ENCODE assay signal across 8 cellular contexts in genomic region chr19:48194041-48194871, GRCh38. TPM values are rescaled to one million over a fixed set of nuclear protein-coding genes. Genes with fewer than 3 reads are reported as not detected.
DNase-seq lines count a peak whose midpoint lies in the region; ATAC-seq and TF ChIP-seq lines count a peak whose summit lies in the region.

No MANE protein-coding gene starts in this region.

- in situ Hi-C loops in SK-MEL-5 (cut with HindIII; ENCODE audit: low pct_unique_long_range_greater_than_20kb, low sequenced_read_pairs): no loop called here

- TF ChIP-seq POLR2A in esophagus muscularis mucosa (IDR thresholded peaks at IDR 0.05; ENCODE audit: low read depth) (no peak), GM18505 (IDR thresholded peaks at IDR 0.05; ENCODE audit: borderline replicate concordance, extremely low read depth, insufficient read depth, insufficient read length) (no peak)

- H3K4me1 ChIP-seq in esophagus muscularis mucosa (peaks cover 8 to 13% (median 11%) of the 10 kb centered on the region in 4 donors), thoracic aorta (ENCODE audit: control insufficient read depth in 1 of 2, low read depth in 2 of 2) (no peaks in the 10 kb centered on the region)

- peaks cover 0 to 15% (median 11%) of the 10 kb centered on the region in 4 donors for H3K36me3 ChIP-seq in esophagus muscularis mucosa
- no peaks in the 10 kb centered on the region for H3K36me3 ChIP-seq in thoracic aorta

- ATAC-seq in thoracic aorta (ENCODE audit: insufficient number of reproducible peaks, low FRiP score, low read depth) (no peak), omental fat pad (ENCODE audit: low FRiP score) (no peak), GM18505 (IDR thresholded peaks at IDR 0.05; ENCODE audit: unreplicated experiment) (no peak)

- peak; percentile 14 for DNase-seq in activated naive CD4-positive, alpha-beta T cell treated with Interleukin-2 at 50 U/mL for 16 hours
- no peak for DNase-seq in activated naive CD4-positive, alpha-beta T cell (lab: John Stamatoyannopoulos, UW)
- DNase-seq in SK-MEL-5 (ENCODE audit: low read depth, low spot score) (peak; percentile 25), esophagus muscularis mucosa (ENCODE audit: extremely low spot score) (no peak), thoracic aorta (ENCODE audit: low spot score) (no peak), omental fat pad (ENCODE audit: low spot score) (no peak)
- no peak for DNase-seq in NK-92 treated with Interleukin-12 subunit alpha and Interleukin-12 subunit beta, amount 100 ng/mL, for 24 hours (lab: John Stamatoyannopoulos, UW)

- intact Hi-C loops in esophagus muscularis mucosa (cut with DNase I): no loop called here

- no peak overlapping the region for H3K27ac ChIP-seq in esophagus muscularis mucosa (replicated peaks in 1 of 4)
- H3K27ac ChIP-seq in thoracic aorta: no peak overlapping the region

- H3K9me3 ChIP-seq in esophagus muscularis mucosa: no peaks in the 10 kb centered on the region
- H3K9me3 ChIP-seq in thoracic aorta: no peaks in the 10 kb centered on the region

- H3K4me3 ChIP-seq in esophagus muscularis mucosa (no peak overlapping the region), thoracic aorta (no peak overlapping the region)

- TF ChIP-seq EP300 in esophagus muscularis mucosa (IDR thresholded peaks at IDR 0.05): no peak

- no peaks in the 10 kb centered on the region for H3K27me3 ChIP-seq in esophagus muscularis mucosa
- H3K27me3 ChIP-seq in thoracic aorta (replicated peaks; ENCODE audit: insufficient read depth): no peaks in the 10 kb centered on the region

- TF ChIP-seq CTCF in esophagus muscularis mucosa (IDR thresholded peaks at IDR 0.05) (peak in 2 of 3 experiments; percentile 34 to 54), thoracic aorta (IDR thresholded peaks at IDR 0.05) (peak; percentile 28), omental fat pad (IDR thresholded peaks at IDR 0.05) (no peak)

- WGBS in esophagus muscularis mucosa: 65% methylated on average over 16 of the region's 41 CpGs

RNA-seq across cellular contexts. Expression of gene ZSWIM9, which starts 23.8 kb away (rescaled TPM):
- 1.3 and 1.8 TPM in 2 replicates for total RNA-seq in SK-MEL-5 (2014; rRNA removed; shearing (Covaris generic))
- polyA plus RNA-seq in SK-MEL-5 (2015; cell fraction: cytosol; rRNA removed): 4.0 and 4.6 TPM in 2 replicates
- polyA plus RNA-seq in SK-MEL-5 (2015; cell fraction: nucleus; rRNA removed): 1.1 and 1.5 TPM in 2 replicates
- total RNA-seq in esophagus muscularis mucosa: 10 to 100 TPM in 2 of 4 donors, 1 to 10 TPM in 2; 4.0 to 15.2 (median 10.4) TPM
- total RNA-seq in thoracic aorta: 1 to 10 TPM; 4.4 to 9.3 TPM
- total RNA-seq in omental fat pad: 1 to 10 TPM; 1.5 to 3.3 (median 2.0) TPM

RNA-seq across cellular contexts. Expression of gene LIG1, which starts 24.1 kb away (rescaled TPM):
- total RNA-seq in SK-MEL-5 (2014; rRNA removed; shearing (Covaris generic)): 31.8 and 36.1 TPM in 2 replicates
- 39.6 and 47.8 TPM in 2 replicates for polyA plus RNA-seq in SK-MEL-5 (2015; cell fraction: cytosol; rRNA removed)
- 138 and 181 TPM in 2 replicates for polyA plus RNA-seq in SK-MEL-5 (2015; cell fraction: nucleus; rRNA removed)
- total RNA-seq in esophagus muscularis mucosa (1 to 10 TPM; 4.2 to 7.3 (median 6.0) TPM), thoracic aorta (10 to 100 TPM in 1 of 2 donors, 1 to 10 TPM in 1; 5.4 to 23.2 TPM), omental fat pad (10 to 100 TPM in 1 of 4 donors, 1 to 10 TPM in 3; 6.1 to 10.9 (median 7.3) TPM)

Comparison
In these comparisons a context has a peak if more than half of its experiments do, and no peak if none do; other contexts are left out.
1. DNase-seq: peak in activated naive CD4-positive, alpha-beta T cell treated with Interleukin-2 at 50 U/mL for 16 hours (single experiment) and SK-MEL-5 (single experiment); none in activated naive CD4-positive, alpha-beta T cell (0 of 4), esophagus muscularis mucosa (single experiment), thoracic aorta (single experiment), NK-92 treated with Interleukin-12 subunit alpha and Interleukin-12 subunit beta, amount 100 ng/mL, for 24 hours (single experiment) and omental fat pad (single experiment).
2. CTCF ChIP-seq: peak in esophagus muscularis mucosa (2 of 3) and thoracic aorta (single experiment); none in omental fat pad (0 of 3).